31 cellular contexts compared by ENCODE assay signal in the genomic region with DNA sequence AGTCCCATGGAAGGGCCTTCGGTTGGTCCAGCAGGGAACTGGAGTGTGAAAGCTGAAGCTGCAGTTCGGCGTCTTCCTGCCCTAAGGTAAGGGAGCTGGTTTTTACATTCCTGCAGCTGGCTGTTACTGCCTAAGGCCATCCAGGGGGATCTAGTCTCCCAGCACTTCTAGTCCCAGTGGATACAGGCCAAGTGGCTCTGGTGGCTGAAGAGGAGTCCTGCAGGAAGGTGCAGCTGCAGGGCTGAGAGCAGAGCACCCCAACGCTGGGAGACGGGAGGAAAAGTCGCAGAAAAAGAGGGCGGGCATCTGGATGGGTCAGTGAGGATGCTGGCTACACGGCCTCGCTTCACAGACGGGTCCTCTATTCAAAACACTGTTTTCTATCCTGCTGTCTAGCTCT.
DNase-seq lines count a peak whose midpoint lies in the region; ATAC-seq and TF ChIP-seq lines count a peak whose summit lies in the region.
"Had no signal": no experiment of that assay in that cellular context is flagged by ENCODE, and none has a peak within 500 bp of the region (broad histone marks: within the 10 kb centered on the region; RNA-seq: fewer than 3 reads in every experiment).

No MANE protein-coding gene starts in this region.

- ATAC-seq in HG02885 (IDR thresholded peaks at IDR 0.05; ENCODE audit: poor library complexity, unreplicated experiment): no peak
- ATAC-seq: left ventricle myocardium superior; naive thymus-derived CD8-positive, alpha-beta T cell had no signal

- H3K4me1 Mint-ChIP-seq in MCF 10A (ENCODE audit: insufficient read depth, unreplicated experiment): no peaks in the 10 kb centered on the region
- H3K4me1 Mint-ChIP-seq: activated naive CD4-positive, alpha-beta T cell treated with anti-CD3 and anti-CD28 coated beads, Interleukin-2, amount 50 U/mL, for 24 hours; naive thymus-derived CD8-positive, alpha-beta T cell had no signal

- DNase-seq in MCF 10A (ENCODE audit: unreplicated experiment) (peak; percentile 16), mammary epithelial cell (no peak), astrocyte of the cerebellum (ENCODE audit: low read depth) (no peak), left kidney (ENCODE audit: low read depth, low spot score) (peak; percentile 49), spleen (peak; percentile 37), DMS53 treated with DMSO at 0.1 percent for 48 hours (lab: John Stamatoyannopoulos, UW; ENCODE audit: unreplicated experiment) (no peak), NCI-H2029 (lab: John Stamatoyannopoulos, UW) (no peak)
- DNase-seq: activated CD4-positive, alpha-beta T cell treated with anti-CD3 and anti-CD28 coated beads for 4 hours; activated CD8-positive, alpha-beta memory T cell treated with anti-CD3 and anti-CD28 coated beads for 24 hours; amniotic stem cell; C1 segment of cervical spinal cord; COR-L47; DND-41; effector CD8-positive, alpha-beta T cell; GM23248; hippocampal formation; KBM-7; left ventricle myocardium superior; naive thymus-derived CD8-positive, alpha-beta T cell; NCI-H1417; NCI-H2029 treated with DMSO at 0.1 percent for 48 hours; NCI-H524 treated with DMSO at 0.1 percent for 48 hours; OCI-M1; Right ventricle myocardium superior; stimulated activated naive CD4-positive, alpha-beta T cell had no signal

- dilution Hi-C loops in mammary epithelial cell (cut with HindIII; ENCODE audit: low sequenced_read_pairs): no loop called here

- H4K20me1 ChIP-seq in mammary epithelial cell (ENCODE audit: insufficient read depth, low read length): no peaks in the 10 kb centered on the region

- POLR2A ChIA-PET in MCF 10A (lab: Yijun Ruan, JAX): no interaction called here

- H3K27ac ChIP-seq in mammary epithelial cell (ENCODE audit: insufficient read depth, low read depth, low read length): no peak overlapping the region
- H3K27ac ChIP-seq in spleen: no peak overlapping the region
- H3K27ac ChIP-seq: 22Rv1, breast epithelium, GM23248, suprapubic skin had no signal

- no peaks in the 10 kb centered on the region for H3K27me3 Mint-ChIP-seq in MCF 10A (ENCODE audit: insufficient read depth, unreplicated experiment)
- H3K27me3 Mint-ChIP-seq: activated naive CD4-positive, alpha-beta T cell treated with anti-CD3 and anti-CD28 coated beads, Interleukin-2, amount 50 U/mL, for 24 hours had no signal

- H3K9me3 ChIP-seq in mammary epithelial cell (replicated peaks; ENCODE audit: insufficient read depth, low read length): no peaks in the 10 kb centered on the region
- no peaks in the 10 kb centered on the region for H3K9me3 ChIP-seq in spleen
- H3K9me3 ChIP-seq: breast epithelium, suprapubic skin had no signal

- H3K9me3 Mint-ChIP-seq in MCF 10A (ENCODE audit: unreplicated experiment): peaks cover 20% of the 10 kb centered on the region
- H3K9me3 Mint-ChIP-seq: activated naive CD4-positive, alpha-beta T cell treated with anti-CD3 and anti-CD28 coated beads, Interleukin-2, amount 50 U/mL, for 24 hours had no signal

- H3K4me1 ChIP-seq in mammary epithelial cell (ENCODE audit: insufficient read depth, low read length) (no peaks in the 10 kb centered on the region), spleen (no peaks in the 10 kb centered on the region)
- H3K4me1 ChIP-seq: breast epithelium, suprapubic skin had no signal

- H3K4me3 Mint-ChIP-seq in MCF 10A (ENCODE audit: unreplicated experiment): no peak overlapping the region
- H3K4me3 Mint-ChIP-seq: activated naive CD4-positive, alpha-beta T cell treated with anti-CD3 and anti-CD28 coated beads, Interleukin-2, amount 50 U/mL, for 24 hours; naive thymus-derived CD8-positive, alpha-beta T cell; T-helper 2 cell treated with Interferon-gamma antibody and Interleukin-4, amounts not matched to agents 5 μg/mL and 100 μg/mL, for 36 hours had no signal

- no peak overlapping the region for H3K4me3 ChIP-seq in mammary epithelial cell (replicated peaks in 1 of 3; ENCODE audit: insufficient read depth in 1 of 3, low read depth in 2 of 3, low read length in 3 of 3)
- no peak overlapping the region for H3K4me3 ChIP-seq in astrocyte of the cerebellum (ENCODE audit: low read depth, low read length)
- H3K4me3 ChIP-seq in spleen: no peak overlapping the region
- H3K4me3 ChIP-seq: breast epithelium, GM23248, suprapubic skin had no signal

- no peak overlapping the region for H2AFZ ChIP-seq in mammary epithelial cell (ENCODE audit: low read depth, low read length)
- H2AFZ ChIP-seq: GM23248 had no signal

- no peak for TF ChIP-seq POLR2A in spleen (IDR thresholded peaks at IDR 0.05)

- in situ Hi-C loops in mammary epithelial cell (cut with MboI; ENCODE audit: low sequenced_read_pairs in 2 of 2): no loop called here
- in situ Hi-C loops in astrocyte of the cerebellum (cut with HindIII; ENCODE audit: low sequenced_read_pairs): no loop called here

- no peaks in the 10 kb centered on the region for H3K79me2 ChIP-seq in mammary epithelial cell (ENCODE audit: insufficient read depth, low read length)

- H3K36me3 ChIP-seq in mammary epithelial cell (ENCODE audit: insufficient read depth, low read length) (no peaks in the 10 kb centered on the region), spleen (no peaks in the 10 kb centered on the region)
- H3K36me3 ChIP-seq: breast epithelium, suprapubic skin had no signal

- intact Hi-C loops in MCF 10A (cut with micrococcal nuclease): no loop called here
- intact Hi-C loops in mammary epithelial cell (cut with micrococcal nuclease): no loop called here
- intact Hi-C loops in spleen (cut with DNase I; ENCODE audit: low total_unique reads): no loop called here

- H3K27me3 ChIP-seq in mammary epithelial cell (ENCODE audit: insufficient read depth, low read length) (no peaks in the 10 kb centered on the region), spleen (replicated peaks in 1 of 7) (no peaks in the 10 kb centered on the region)
- H3K27me3 ChIP-seq: breast epithelium, suprapubic skin had no signal

- TF ChIP-seq CTCF in MCF 10A (IDR thresholded peaks at IDR 0.05; ENCODE audit: unreplicated experiment): no peak
- no peak for TF ChIP-seq CTCF in mammary epithelial cell (conservative IDR thresholded peaks at IDR 0.05 in 1 of 2, IDR thresholded peaks at IDR 0.05 in 1 of 2; ENCODE audit: extremely low read depth in 1 of 2, insufficient read depth in 1 of 2, low read depth in 1 of 2, low read length in 2 of 2)
- peak; percentile 15 for TF ChIP-seq CTCF in astrocyte of the cerebellum (IDR thresholded peaks at IDR 0.05; ENCODE audit: low read depth, low read length, missing control alignments)
- TF ChIP-seq CTCF in spleen (IDR thresholded peaks at IDR 0.05 in 8 of 11, conservative IDR thresholded peaks at IDR 0.05 in 3 of 11): no peak

- no peak overlapping the region for H3K4me2 ChIP-seq in mammary epithelial cell (ENCODE audit: insufficient read depth, low read depth, low read length)

- no peak overlapping the region for H3K9ac ChIP-seq in mammary epithelial cell (ENCODE audit: insufficient read depth, low read length)
- H3K9ac ChIP-seq: GM23248 had no signal

- WGBS in mammary epithelial cell (ENCODE audit: low coverage, missing lambda C conversion rate): 75% methylated on average over 8 of the region's 10 CpGs
- 86 to 95% (median 93%) methylated on average over 10 of the region's 10 CpGs for WGBS in spleen, 5 donors

- CTCF ChIA-PET in MCF 10A (lab: Yijun Ruan, JAX) (interaction anchor here (0.5 kb wide), 1 partner anchor 653 kb away, joined by 3 read pairs; no protein-coding TSS in a partner anchor), mammary epithelial cell (lab: Charles Lee; ENCODE audit: low non-redundant PET) (no interaction called here)

- BruUV-seq in MCF 10A (replicated peaks; lab: Mats Ljungman, UMichigan): no TSS peak
- BruUV-seq in mammary epithelial cell (replicated peaks; lab: Mats Ljungman, UMichigan): no TSS peak

- H3K36me3 Mint-ChIP-seq in MCF 10A (ENCODE audit: insufficient read depth, unreplicated experiment): no peaks in the 10 kb centered on the region
- H3K36me3 Mint-ChIP-seq: activated naive CD4-positive, alpha-beta T cell treated with anti-CD3 and anti-CD28 coated beads, Interleukin-2, amount 50 U/mL, for 24 hours; naive thymus-derived CD8-positive, alpha-beta T cell had no signal

- no peak overlapping the region for H3K27ac Mint-ChIP-seq in MCF 10A (ENCODE audit: low read depth, unreplicated experiment)
- H3K27ac Mint-ChIP-seq: activated naive CD4-positive, alpha-beta T cell treated with anti-CD3 and anti-CD28 coated beads, Interleukin-2, amount 50 U/mL, for 24 hours; naive thymus-derived CD8-positive, alpha-beta T cell; T-helper 2 cell treated with Interferon-gamma antibody and Interleukin-4, amounts not matched to agents 5 μg/mL and 100 μg/mL, for 36 hours had no signal

Comparison
In these comparisons a context has a peak if more than half of its experiments do, and no peak if none do; other contexts are left out.
1. DNase-seq: peak in MCF 10A (single experiment), left kidney (single experiment) and spleen (single experiment); none in mammary epithelial cell (single experiment), astrocyte of the cerebellum (single experiment), DMS53 treated with DMSO at 0.1 percent for 48 hours (single experiment) and NCI-H2029 (single experiment).